ENCODE assay signal across 28 cellular contexts in the genomic region with DNA sequence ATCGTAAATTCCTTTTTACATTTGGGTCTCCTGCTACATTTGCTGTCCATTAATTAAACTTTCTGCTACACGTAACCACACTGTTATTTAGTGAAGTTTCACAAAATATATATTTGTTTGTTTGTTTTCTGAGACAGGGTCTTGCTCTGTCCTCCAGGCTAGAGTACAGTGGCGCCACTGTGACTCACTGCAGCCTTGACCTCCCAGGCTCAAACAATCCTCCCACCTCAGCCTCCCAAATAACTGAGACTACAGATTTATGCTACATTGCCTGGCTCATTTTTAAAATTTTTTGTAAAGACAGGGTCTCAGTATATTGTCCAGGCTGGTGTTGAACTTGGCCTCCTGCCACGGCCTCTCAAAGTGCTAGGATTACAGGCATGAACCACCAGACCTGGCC.
"Had no signal": no experiment of that assay in that cellular context is flagged by ENCODE, and none has a peak within 500 bp of the region (broad histone marks: within the 10 kb centered on the region; RNA-seq: fewer than 3 reads in every experiment).

No MANE protein-coding gene starts in this region.

- H3K27me3 ChIP-seq: stomach, suprapubic skin, testis, thyroid gland, tibial artery, tibial nerve, transverse colon, upper lobe of left lung, upper lobe of right lung, uterus, vagina had no signal

- H3K4me3 ChIP-seq: stomach, suprapubic skin, testis, thoracic aorta, thyroid gland, tibial artery, tibial nerve, transverse colon, upper lobe of left lung, upper lobe of right lung, uterus, vagina had no signal

- H3K4me3 Mint-ChIP-seq: stimulated activated effector memory CD8-positive, alpha-beta T cell treated with anti-CD3 and anti-CD28 coated beads, Interleukin-12 subunit alpha, Interleukin-12 subunit beta, amount 100 ng/mL, for 72 hours; stimulated activated memory B cell treated with anti-CD40 and anti-IgM and Interleukin-4, amounts not matched to agents 10 μg/mL and 1 μg/mL and 100 μg/mL, for 72 hours; stimulated activated naive CD8-positive, alpha-beta T cell treated with anti-CD3 and anti-CD28 coated beads, Interleukin-15, amount 100 ng/mL, for 72 hours; stimulated activated naive CD8-positive, alpha-beta T cell treated with anti-CD3 and anti-CD28 coated beads, Interleukin-15, Interleukin-2, amounts not matched to agents 100 ng/mL and 50 ng/mL, for 24 hours; type B pancreatic cell had no signal

- FAIRE-seq: urothelium cell line had no signal

- H3K9me3 ChIP-seq: stomach, suprapubic skin, testis, thoracic aorta, thyroid gland, tibial artery, tibial nerve, transverse colon, upper lobe of left lung, upper lobe of right lung, uterus, vagina had no signal

- H3K4me1 Mint-ChIP-seq: stimulated activated effector memory CD8-positive, alpha-beta T cell treated with anti-CD3 and anti-CD28 coated beads, Interleukin-12 subunit alpha, Interleukin-12 subunit beta, amount 100 ng/mL, for 72 hours; stimulated activated memory B cell treated with anti-CD40 and anti-IgM and Interleukin-4, amounts not matched to agents 10 μg/mL and 1 μg/mL and 100 μg/mL, for 72 hours; stimulated activated naive CD8-positive, alpha-beta T cell treated with anti-CD3 and anti-CD28 coated beads, Interleukin-15, amount 100 ng/mL, for 72 hours had no signal

- H3K9me3 Mint-ChIP-seq: stimulated activated effector memory CD8-positive, alpha-beta T cell treated with anti-CD3 and anti-CD28 coated beads, Interleukin-12 subunit alpha, Interleukin-12 subunit beta, amount 100 ng/mL, for 72 hours; stimulated activated memory B cell treated with anti-CD40 and anti-IgM and Interleukin-4, amounts not matched to agents 10 μg/mL and 1 μg/mL and 100 μg/mL, for 72 hours; stimulated activated naive CD8-positive, alpha-beta T cell treated with anti-CD3 and anti-CD28 coated beads, Interleukin-15, amount 100 ng/mL, for 72 hours; stimulated activated naive CD8-positive, alpha-beta T cell treated with anti-CD3 and anti-CD28 coated beads, Interleukin-15, Interleukin-2, amounts not matched to agents 100 ng/mL and 50 ng/mL, for 24 hours; type B pancreatic cell had no signal

- DNase-seq: stimulated activated CD4-positive, alpha-beta T cell treated with anti-CD3 and anti-CD28 coated beads, Interleukin-2, amount 100 ng/mL, for 48 hours; stimulated activated CD4-positive, alpha-beta T cell treated with anti-CD3 and anti-CD28 coated beads, Interleukin-4, amount 100 ng/mL, for 1 hour; stimulated activated CD4-positive, alpha-beta T cell treated with anti-CD3 and anti-CD28 coated beads, Interleukin-4, amount 100 ng/mL, for 24 hours; stimulated activated CD4-positive, alpha-beta T cell treated with anti-CD3 and anti-CD28 coated beads, Interleukin-4, amount 100 ng/mL, for 4 hours; stimulated activated CD8-positive, alpha-beta memory T cell treated with anti-CD3 and anti-CD28 coated beads, Interleukin-4, amount 100 ng/mL, for 48 hours; stimulated activated naive CD4-positive, alpha-beta T cell; stimulated activated naive CD4-positive, alpha-beta T cell treated with Interleukin-2 at 50 U/mL for 16 hours; stimulated activated naive CD8-positive, alpha-beta T cell treated with anti-CD3 and anti-CD28 coated beads, Interleukin-15, amount 100 ng/mL, for 72 hours; stimulated activated naive CD8-positive, alpha-beta T cell treated with anti-CD3 and anti-CD28 coated beads, Interleukin-15, Interleukin-2, amounts not matched to agents 100 U/mL and 50 U/mL, for 24 hours; stomach; substantia nigra; testis; thyroid gland; tibial artery; transverse colon; trophoblast cell; upper lobe of left lung; upper lobe of right lung; uterus had no signal

- ATAC-seq: stimulated activated effector memory CD8-positive, alpha-beta T cell treated with anti-CD3 and anti-CD28 coated beads, Interleukin-12 subunit alpha, Interleukin-12 subunit beta, amount 100 ng/mL, for 72 hours; stimulated activated memory B cell treated with anti-CD40 and anti-IgM and Interleukin-4, amounts not matched to agents 10 μg/mL and 1 μg/mL and 100 μg/mL, for 72 hours; stimulated activated naive CD8-positive, alpha-beta T cell treated with anti-CD3 and anti-CD28 coated beads, Interleukin-15, amount 100 ng/mL, for 72 hours; stimulated activated naive CD8-positive, alpha-beta T cell treated with anti-CD3 and anti-CD28 coated beads, Interleukin-15, Interleukin-2, amounts not matched to agents 100 U/mL and 50 U/mL, for 24 hours; upper lobe of right lung had no signal

- H3K27me3 Mint-ChIP-seq: stimulated activated memory B cell treated with anti-CD40 and anti-IgM and Interleukin-4, amounts not matched to agents 10 μg/mL and 1 μg/mL and 100 μg/mL, for 72 hours; stimulated activated naive CD8-positive, alpha-beta T cell treated with anti-CD3 and anti-CD28 coated beads, Interleukin-15, amount 100 ng/mL, for 72 hours; stimulated activated naive CD8-positive, alpha-beta T cell treated with anti-CD3 and anti-CD28 coated beads, Interleukin-15, Interleukin-2, amounts not matched to agents 100 ng/mL and 50 ng/mL, for 24 hours; type B pancreatic cell had no signal

- H3K27ac Mint-ChIP-seq: stimulated activated effector memory CD8-positive, alpha-beta T cell treated with anti-CD3 and anti-CD28 coated beads, Interleukin-12 subunit alpha, Interleukin-12 subunit beta, amount 100 ng/mL, for 72 hours; stimulated activated memory B cell treated with anti-CD40 and anti-IgM and Interleukin-4, amounts not matched to agents 10 μg/mL and 1 μg/mL and 100 μg/mL, for 72 hours; stimulated activated naive CD8-positive, alpha-beta T cell treated with anti-CD3 and anti-CD28 coated beads, Interleukin-15, amount 100 ng/mL, for 72 hours; stimulated activated naive CD8-positive, alpha-beta T cell treated with anti-CD3 and anti-CD28 coated beads, Interleukin-15, Interleukin-2, amounts not matched to agents 100 ng/mL and 50 ng/mL, for 24 hours; type B pancreatic cell had no signal

- H3K4me1 ChIP-seq: stomach, testis, thyroid gland, upper lobe of left lung, upper lobe of right lung, uterus had no signal

- H3K27ac ChIP-seq: stomach, suprapubic skin, testis, thoracic aorta, thyroid gland, tibial artery, tibial nerve, transverse colon, upper lobe of left lung, upper lobe of right lung, uterus, vagina had no signal
